8 cellular contexts compared by ENCODE assay signal in genomic region chr7:72924417-72924747, GRCh38.
DNase-seq lines count a peak whose midpoint lies in the region; ATAC-seq and TF ChIP-seq lines count a peak whose summit lies in the region.

No MANE protein-coding gene starts in this region.

- H3K27me3 ChIP-seq in muscle layer of colon (ENCODE audit: control insufficient read depth in 1 of 2, insufficient read depth in 2 of 2, low read length in 2 of 2), result no peaks in the 10 kb centered on the region

- peak overlapping the region; percentile 94 for H3K4me3 Mint-ChIP-seq in activated naive CD4-positive, alpha-beta T cell treated with anti-CD3 and anti-CD28 coated beads, Interleukin-2, amount 50 U/mL, for 24 hours

- no peaks in the 10 kb centered on the region for H3K27me3 Mint-ChIP-seq in activated naive CD4-positive, alpha-beta T cell treated with anti-CD3 and anti-CD28 coated beads, Interleukin-2, amount 50 U/mL, for 24 hours

- peaks cover 61% of the 10 kb centered on the region for H3K36me3 ChIP-seq in KOPT-K1 (ENCODE audit: insufficient read depth, low read length)
- H3K36me3 ChIP-seq in muscle layer of colon (ENCODE audit: insufficient read depth, low read length), result peaks cover 30% of the 10 kb centered on the region

- H3K27ac ChIP-seq in KOPT-K1 (ENCODE audit: low read depth, low read length, poor library complexity, severe bottlenecking) (peak overlapping the region; percentile 75), muscle layer of colon (ENCODE audit: low read depth, low read length) (peak overlapping the region; percentile 50)

- no peaks in the 10 kb centered on the region for H3K9me3 ChIP-seq in KOPT-K1 (ENCODE audit: insufficient read depth, low read length, poor library complexity, severe bottlenecking)
- H3K9me3 ChIP-seq in muscle layer of colon (ENCODE audit: low read length), result no peaks in the 10 kb centered on the region

- peaks cover 39% of the 10 kb centered on the region for H3K4me1 Mint-ChIP-seq in activated naive CD4-positive, alpha-beta T cell treated with anti-CD3 and anti-CD28 coated beads, Interleukin-2, amount 50 U/mL, for 24 hours

- no peak for DNase-seq in activated naive CD4-positive, alpha-beta T cell (lab: John Stamatoyannopoulos, UW)
- DNase-seq in cardiac fibroblast (ENCODE audit: low read depth in 2 of 2), result no peak
- no peak for DNase-seq in stimulated activated CD4-positive, alpha-beta T cell treated with anti-CD3 and anti-CD28 coated beads, Interleukin-4, amount 100 ng/mL, for 24 hours
- no peak for DNase-seq in SKM-1 treated with dmso at 0.1 percent for 144 hours (lab: John Stamatoyannopoulos, UW; ENCODE audit: unreplicated experiment)

- peaks cover 22% of the 10 kb centered on the region for H3K4me1 ChIP-seq in muscle layer of colon (ENCODE audit: insufficient read depth, low read length)

- H3K9me3 Mint-ChIP-seq in activated naive CD4-positive, alpha-beta T cell treated with anti-CD3 and anti-CD28 coated beads, Interleukin-2, amount 50 U/mL, for 24 hours, result no peaks in the 10 kb centered on the region

- H3K36me3 Mint-ChIP-seq in activated naive CD4-positive, alpha-beta T cell treated with anti-CD3 and anti-CD28 coated beads, Interleukin-2, amount 50 U/mL, for 24 hours, result peaks cover 4% of the 10 kb centered on the region

- peak overlapping the region; percentile 69 to 75 for H3K4me3 ChIP-seq in cardiac fibroblast (replicated peaks in 1 of 2; ENCODE audit: low read depth in 2 of 2, low read length in 2 of 2)
- peak overlapping the region; percentile 51 to 75 for H3K4me3 ChIP-seq in muscle layer of colon (ENCODE audit: low read depth in 1 of 2, low read length in 2 of 2)

- no peak for ATAC-seq in HG03135 (IDR thresholded peaks at IDR 0.05; ENCODE audit: unreplicated experiment)

- TF ChIP-seq CTCF in cardiac fibroblast (IDR thresholded peaks at IDR 0.05; ENCODE audit: low read depth, low read length), result no peak

- H3K27ac Mint-ChIP-seq in activated naive CD4-positive, alpha-beta T cell treated with anti-CD3 and anti-CD28 coated beads, Interleukin-2, amount 50 U/mL, for 24 hours, result peak overlapping the region; percentile 98

- H3K9ac ChIP-seq in muscle layer of colon (ENCODE audit: low read length), result peak overlapping the region; percentile 94
